ENCODE assay signal across 2 cellular contexts in genomic region chr2:207747653-207748560, GRCh38.
TF ChIP-seq lines count a peak whose summit lies in the region.

No MANE protein-coding gene starts in this region.

TF ChIP-seq in A549, 52 proteins besides CTCF, POLR2A, EP300 and RAD21:
- 0 out of 2 replicates have a peak, but pooled peaks have one; percentile 13 for TF ChIP-seq ATOH8 (CRISPR knock-in tag; IDR thresholded peaks at IDR 0.05; ENCODE audit: low read depth)
- peak; percentile 49 for TF ChIP-seq JUNB (IDR thresholded peaks at IDR 0.05)
- peak in 1 of 2 experiments; percentile 62; a peak in 2 of 4 replicates for TF ChIP-seq CEBPB (IDR thresholded peaks at IDR 0.05)
- peak; percentile 62 for TF ChIP-seq MAX (IDR thresholded peaks at IDR 0.05)
- no peak for TF ChIP-seq TP53 (CRISPR knock-in tag; IDR thresholded peaks at IDR 0.05)
- no peak for TF ChIP-seq FOSL2 (IDR thresholded peaks at IDR 0.05)
- peak; percentile 69; the same call in 1 of the 2 replicates for TF ChIP-seq FOSL2 (CRISPR knock-in tag; IDR thresholded peaks at IDR 0.05)
- peak; percentile 63; the same call in 1 of the 2 replicates for TF ChIP-seq GATA3 (IDR thresholded peaks at IDR 0.05; ENCODE audit: borderline replicate concordance)
- TF ChIP-seq ZSCAN20 (CRISPR knock-in tag; IDR thresholded peaks at IDR 0.05) = no peak
- peak; percentile 29; the same call in 1 of the 2 replicates for TF ChIP-seq E2F6 (IDR thresholded peaks at IDR 0.05; ENCODE audit: borderline replicate concordance, low read depth)
- TF ChIP-seq MAFK (IDR thresholded peaks at IDR 0.05; ENCODE audit: partially characterized antibody) = peak; percentile 86
- 0 out of 2 replicates have a peak, but pooled peaks have one; percentile 48 for TF ChIP-seq NFE2L2 (conservative IDR thresholded peaks at IDR 0.05; ENCODE audit: low read length)
- peak; percentile 27 to 45; a peak in 3 of 5 replicates for TF ChIP-seq JUN (IDR thresholded peaks at IDR 0.05)
- no peak for TF ChIP-seq HDAC2 (IDR thresholded peaks at IDR 0.05)

TF ChIP-seq in H1, 55 proteins besides CTCF, POLR2A, EP300 and RAD21:
- TF ChIP-seq SUZ12 (IDR thresholded peaks at IDR 0.05; ENCODE audit: low read length) (no peak), POLR2AphosphoS5 (IDR thresholded peaks at IDR 0.05; ENCODE audit: low read depth, low read length) (no peak), CEBPB (IDR thresholded peaks at IDR 0.05; ENCODE audit: low read depth, low read length) (no peak), POU5F1 (IDR thresholded peaks at IDR 0.05; ENCODE audit: low read depth, low read length) (no peak), SIRT6 (IDR thresholded peaks at IDR 0.05; ENCODE audit: low read length) (no peak), RXRA (IDR thresholded peaks at IDR 0.05; ENCODE audit: insufficient read depth, low read depth, low read length) (no peak), SP4 (IDR thresholded peaks at IDR 0.05; ENCODE audit: low read length) (no peak), JUN (IDR thresholded peaks at IDR 0.05; ENCODE audit: low read depth, low read length) (no peak), TAF7 (optimal IDR thresholded peaks at IDR 0.05; ENCODE audit: borderline replicate concordance, low read depth, low read length) (no peak), TAF1 (IDR thresholded peaks at IDR 0.05; ENCODE audit: low read depth, low read length) (no peak), FOSL1 (IDR thresholded peaks at IDR 0.05; ENCODE audit: insufficient read depth, low read depth, low read length) (no peak), MAFK (IDR thresholded peaks at IDR 0.05; ENCODE audit: low read depth, low read length) (no peak), CHD2 (IDR thresholded peaks at IDR 0.05; ENCODE audit: low read length) (no peak), YY1 (IDR thresholded peaks at IDR 0.05; ENCODE audit: low read depth, low read length) (no peak), JUND (IDR thresholded peaks at IDR 0.05; ENCODE audit: low read length) (no peak), CHD1 (IDR thresholded peaks at IDR 0.05; ENCODE audit: low read depth, low read length) (no peak), SIX5 (IDR thresholded peaks at IDR 0.05; ENCODE audit: low read depth, low read length) (no peak), NRF1 (IDR thresholded peaks at IDR 0.05; ENCODE audit: low read depth, low read length) (no peak), CBX8 (IDR thresholded peaks at IDR 0.05; ENCODE audit: borderline replicate concordance, low read depth, low read length) (no peak)
